In the genomic region with DNA sequence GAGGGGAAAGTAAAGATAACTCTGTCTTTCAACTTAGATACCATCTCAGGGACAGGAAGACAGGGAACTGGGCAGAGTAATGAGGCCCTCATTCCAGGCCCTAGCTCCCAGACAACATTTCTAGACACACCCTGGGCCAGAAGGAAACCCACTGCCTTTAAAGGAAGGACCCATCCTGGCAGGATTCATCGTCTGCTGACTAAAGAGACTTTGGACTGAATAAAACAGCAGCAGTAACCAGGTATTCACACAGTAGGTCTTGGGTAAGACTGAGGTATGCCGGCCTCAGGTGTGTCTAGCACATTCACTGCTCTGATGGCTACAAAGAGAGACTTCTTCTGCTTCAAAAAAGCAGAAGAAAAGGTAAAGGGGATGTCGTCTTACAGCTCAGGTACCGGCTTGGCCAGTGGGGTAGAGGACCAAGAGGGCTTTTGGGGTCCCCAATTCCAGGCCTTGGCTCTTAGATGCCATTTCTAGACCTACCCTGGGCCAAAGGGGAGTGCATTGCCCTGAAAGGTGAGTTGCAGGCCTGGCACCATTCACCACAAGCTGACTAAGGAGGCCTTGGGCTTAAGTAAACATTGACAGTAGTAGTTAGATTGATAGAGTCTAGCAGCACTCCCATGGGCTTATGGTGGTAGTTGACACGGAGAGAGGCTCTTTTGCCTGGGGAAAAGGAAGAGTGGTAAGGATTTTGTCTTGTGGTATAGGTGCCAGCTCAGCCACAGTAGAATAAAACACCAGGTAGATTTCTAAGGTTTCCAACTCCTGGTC, we compare ENCODE assay signal across 13 cellular contexts. TPM values are rescaled to one million over a fixed set of nuclear protein-coding genes. Genes with fewer than 3 reads are reported as not detected.
DNase-seq lines count a peak whose midpoint lies in the region; ATAC-seq and TF ChIP-seq lines count a peak whose summit lies in the region.
"Had no signal": no experiment of that assay in that cellular context is flagged by ENCODE, and none has a peak within 500 bp of the region (broad histone marks: within the 10 kb centered on the region; RNA-seq: fewer than 3 reads in every experiment).

No MANE protein-coding gene starts in this region.

- H3K9me3 Mint-ChIP-seq in CD8-positive, alpha-beta memory T cell = peaks cover 19 to 35% (median 25%) of the 10 kb centered on the region in 5 donors

- no peaks in the 10 kb centered on the region for H3K9me2 ChIP-seq in PC-9 (ENCODE audit: insufficient read depth)

- peak; percentile 24 for ATAC-seq in GM21717 (IDR thresholded peaks at IDR 0.05; ENCODE audit: unreplicated experiment)
- ATAC-seq in HG02678 (IDR thresholded peaks at IDR 0.05; ENCODE audit: unreplicated experiment) = no peak
- ATAC-seq in HG03442 (IDR thresholded peaks at IDR 0.05; ENCODE audit: unreplicated experiment) = no peak
- ATAC-seq in HG03095 (IDR thresholded peaks at IDR 0.05; ENCODE audit: unreplicated experiment) = no peak

- no peak for TF ChIP-seq CTCF in PC-9 (conservative IDR thresholded peaks at IDR 0.05)

- H3K27me3 ChIP-seq in CD8-positive, alpha-beta memory T cell (ENCODE audit: insufficient read depth, low read length, poor library complexity, severe bottlenecking) = no peaks in the 10 kb centered on the region
- no peaks in the 10 kb centered on the region for H3K27me3 ChIP-seq in PC-9 (ENCODE audit: insufficient read depth, low read depth)
- H3K27me3 ChIP-seq in iPS-20b (ENCODE audit: insufficient read depth, low read length) = no peaks in the 10 kb centered on the region
- H3K27me3 ChIP-seq: cardiac muscle cell had no signal

- H3K4me1 Mint-ChIP-seq in CD8-positive, alpha-beta memory T cell = peaks cover 19 to 52% (median 45%) of the 10 kb centered on the region in 3 donors

- intact Hi-C loops in PC-9 (cut with micrococcal nuclease; ENCODE audit: unreplicated experiment) = no loop called here

- H3K4me1 ChIP-seq in CD8-positive, alpha-beta memory T cell (ENCODE audit: insufficient read depth, low read length) = peaks cover 8% of the 10 kb centered on the region
- peaks cover 22% of the 10 kb centered on the region for H3K4me1 ChIP-seq in PC-9 (replicated peaks; ENCODE audit: insufficient read depth)
- H3K4me1 ChIP-seq in iPS-20b (ENCODE audit: insufficient read depth, low read length) = peaks cover 11% of the 10 kb centered on the region

- H3K36me3 Mint-ChIP-seq in CD8-positive, alpha-beta memory T cell = peaks cover 18 to 45% (median 42%) of the 10 kb centered on the region in 3 donors

- no peak for DNase-seq in CD8-positive, alpha-beta memory T cell
- DNase-seq in PC-9 = peak; percentile 13 to 65
- DNase-seq in MV-4-11 (lab: John Stamatoyannopoulos, UW) = no peak
- DNase-seq: COR-L47, hypothalamus, NCI-H2029 treated with DMSO at 0.1 percent for 48 hours, SIG-M5 had no signal

- CTCF ChIA-PET in CD8-positive, alpha-beta memory T cell (lab: Charles Lee) = no interaction called here
- CTCF ChIA-PET in PC-9 (lab: Charles Lee) = no interaction called here

- H2AFZ ChIP-seq in PC-9 = no peak overlapping the region

- peak overlapping the region; percentile 36 for H3K4me2 ChIP-seq in PC-9

- peaks cover 4% of the 10 kb centered on the region for H3K36me3 ChIP-seq in CD8-positive, alpha-beta memory T cell (ENCODE audit: insufficient read depth, low read length)
- H3K36me3 ChIP-seq in PC-9 (ENCODE audit: low read depth) (no peaks in the 10 kb centered on the region), iPS-20b (ENCODE audit: insufficient read depth, low read depth, low read length) (no peaks in the 10 kb centered on the region)
- H3K36me3 ChIP-seq: cardiac muscle cell had no signal

- peak overlapping the region in 1 of 7 donors; percentile 20 for H3K4me3 Mint-ChIP-seq in CD8-positive, alpha-beta memory T cell

- no peak overlapping the region for H3K27ac ChIP-seq in CD8-positive, alpha-beta memory T cell (ENCODE audit: low read depth, low read length)
- H3K27ac ChIP-seq in PC-9 (peak overlapping the region; percentile 55), iPS-20b (ENCODE audit: low read length) (no peak overlapping the region)
- H3K27ac ChIP-seq: cardiac muscle cell had no signal

- POLR2A ChIA-PET in CD8-positive, alpha-beta memory T cell (lab: Charles Lee) = interaction anchor here (0.8 kb wide), 1 partner anchor 11 kb away, joined by 3 read pairs; no protein-coding TSS in a partner anchor
- POLR2A ChIA-PET in PC-9 (lab: Charles Lee; ENCODE audit: unreplicated experiment) = no interaction called here

- peaks cover 10% of the 10 kb centered on the region; the same call in 1 of the 2 replicates for H3F3A ChIP-seq in PC-9 (ENCODE audit: insufficient read depth, low read depth)

- no peaks in the 10 kb centered on the region for H4K20me1 ChIP-seq in PC-9 (ENCODE audit: insufficient read depth)

- no peaks in the 10 kb centered on the region for H3K27me3 Mint-ChIP-seq in CD8-positive, alpha-beta memory T cell

- no TSS peak for BruUV-seq in PC-9 (replicated peaks; lab: Mats Ljungman, UMichigan)

- peak overlapping the region in 5 of 8 donors; percentile 25 to 67 (median 53) for H3K27ac Mint-ChIP-seq in CD8-positive, alpha-beta memory T cell

- no peak overlapping the region for H3K9ac ChIP-seq in iPS-20b (ENCODE audit: low read depth, low read length)

- no peak overlapping the region for H3K4me3 ChIP-seq in CD8-positive, alpha-beta memory T cell (ENCODE audit: low read length)
- H3K4me3 ChIP-seq in PC-9 (no peak overlapping the region), iPS-20b (ENCODE audit: low read length) (0 out of 2 replicates have a peak overlapping the region, but pooled peaks have one; percentile 31)
- H3K4me3 ChIP-seq: cardiac muscle cell had no signal

- peaks cover 84% of the 10 kb centered on the region for H3K79me2 ChIP-seq in PC-9 (ENCODE audit: low read depth)

- H3K9me3 ChIP-seq in CD8-positive, alpha-beta memory T cell (ENCODE audit: low read length) = peaks cover 5% of the 10 kb centered on the region
- no peaks in the 10 kb centered on the region; the same call in 1 of the 2 replicates for H3K9me3 ChIP-seq in PC-9 (ENCODE audit: insufficient read depth, low read depth)
- peaks cover 4% of the 10 kb centered on the region; the same call in 1 of the 2 replicates for H3K9me3 ChIP-seq in iPS-20b (ENCODE audit: insufficient read depth, low read depth, low read length)

RNA-seq across cellular contexts. Expression of a gene that starts 13.4 kb away (rescaled TPM):
- 10 to 100 TPM; 52.4 to 56.1 TPM for total RNA-seq in CD8-positive, alpha-beta memory T cell
- polyA plus RNA-seq in CD8-positive, alpha-beta memory T cell = 48.9 TPM
- total RNA-seq in PC-9 (2021) = 92.0 and 99.1 TPM in 2 replicates

Comparison
In these comparisons a context has a peak if more than half of its experiments do, and no peak if none do; other contexts are left out.
1. DNase-seq: peak in PC-9 (2 of 2); none in CD8-positive, alpha-beta memory T cell (0 of 5) and MV-4-11 (single experiment).